In genomic region chr9:713046-713445, GRCh38 we compare ENCODE assay signal across 1 cellular context.
TF ChIP-seq lines count a peak whose summit lies in the region.

No MANE protein-coding gene starts in this region.

TF ChIP-seq in GM23338, 12 proteins besides CTCF, POLR2A, EP300 and RAD21 (continued from another document):
- TF ChIP-seq ZNF462 (CRISPR knock-in tag; IDR thresholded peaks at IDR 0.05), result no peak
- no peak for TF ChIP-seq REST (IDR thresholded peaks at IDR 0.05; ENCODE audit: unreplicated experiment)
- TF ChIP-seq CREB1 (CRISPR knock-in tag; IDR thresholded peaks at IDR 0.05; ENCODE audit: low read depth), result no peak
TF ChIP-seq in GM23338: peak in this region for 0.
